ENCODE assay signal across 7 cellular contexts in genomic region chr10:71941318-71941717, GRCh38. TPM values are rescaled to one million over a fixed set of nuclear protein-coding genes. Genes with fewer than 3 reads are reported as not detected.
"Had no signal": no experiment of that assay in that cellular context is flagged by ENCODE, and none has a peak within 500 bp of the region (broad histone marks: within the 10 kb centered on the region; RNA-seq: fewer than 3 reads in every experiment).

No MANE protein-coding gene starts in this region.

- H3K27ac ChIP-seq: HL-60 had no signal

- DNase-seq: IMR-90, KBM-7, KG1 had no signal

- FAIRE-seq: HepG2, HTR-8/SVneo had no signal

- ATAC-seq: HepG2 had no signal

RNA-seq across cellular contexts. Expression of gene CHST3, which starts 22.9 kb away (rescaled TPM):
- polyA plus RNA-seq: IgD-negative memory B cell had no signal
